8 cellular contexts compared by ENCODE assay signal in the genomic region with DNA sequence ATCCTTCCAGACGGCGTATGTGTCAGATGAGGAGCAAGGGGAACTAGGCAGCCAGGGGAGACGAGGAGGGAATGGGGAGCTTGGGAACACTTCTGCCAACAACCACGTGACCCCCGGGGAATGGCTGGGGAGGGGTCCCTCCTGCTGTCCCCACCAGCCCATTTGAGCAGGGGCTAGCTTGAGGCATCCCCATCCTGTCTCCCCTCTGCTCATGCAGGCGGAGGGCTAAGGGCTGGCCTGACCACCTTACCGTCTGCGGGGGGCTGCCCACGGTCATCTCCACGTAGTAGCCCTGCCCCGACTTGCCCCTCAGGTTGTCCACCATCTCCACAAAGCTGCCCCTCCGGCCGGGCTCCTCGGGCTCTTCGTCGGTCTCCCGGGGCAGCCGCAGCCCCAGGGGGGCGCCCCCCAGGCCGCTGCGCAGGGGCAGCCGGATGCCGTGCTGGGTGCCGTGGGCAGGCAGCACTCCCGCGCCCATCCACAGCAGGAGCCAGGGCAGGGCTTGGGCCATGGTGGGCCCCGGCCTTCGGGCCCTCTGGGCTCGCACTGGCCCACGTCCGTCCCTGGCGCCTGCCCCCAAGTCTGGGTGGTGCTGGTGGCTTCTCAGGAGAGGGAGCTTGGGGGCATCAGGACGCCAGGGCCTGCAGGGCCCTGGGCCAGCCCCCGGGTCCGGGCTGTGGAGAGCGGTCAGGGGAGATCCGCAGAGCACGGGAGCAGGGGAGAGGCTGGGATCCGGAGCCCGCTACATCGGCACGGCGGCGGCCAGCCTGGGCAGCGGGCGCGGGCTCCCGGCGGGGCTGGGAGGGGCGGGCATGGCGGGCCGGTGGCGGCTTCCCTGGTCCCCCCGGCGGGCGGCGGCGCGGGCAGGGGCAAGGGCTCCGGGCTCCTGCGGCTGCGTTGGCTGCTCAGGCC. TPM values are rescaled to one million over a fixed set of nuclear protein-coding genes. Genes with fewer than 3 reads are reported as not detected.
DNase-seq lines count a peak whose midpoint lies in the region; ATAC-seq lines count a peak whose summit lies in the region.

No MANE protein-coding gene starts in this region.

- H3K27ac Mint-ChIP-seq in activated CD8-positive, alpha-beta memory T cell treated with anti-CD3 and anti-CD28 coated beads, Interleukin-2, amount 10 ng/mL, durations not matched to agents 7 days and 5 days = no peak overlapping the region

- peaks cover 8% of the 10 kb centered on the region for H3K4me1 Mint-ChIP-seq in activated CD8-positive, alpha-beta memory T cell treated with anti-CD3 and anti-CD28 coated beads, Interleukin-2, amount 10 ng/mL, durations not matched to agents 7 days and 5 days

- CTCF ChIA-PET in activated CD8-positive, alpha-beta memory T cell treated with anti-CD3 and anti-CD28 coated beads, Interleukin-2, amount 10 ng/mL, durations not matched to agents 7 days and 5 days (lab: Charles Lee) = interaction anchor here (1.1 to 1.6 kb wide), 2 partner anchors 32 to 89 kb away, joined by 3 read pairs; no protein-coding TSS in a partner anchor

- intact Hi-C loops in posterior vena cava (cut with DNase I) = loop anchor here in 1 of 2 donors (1.0 kb wide), 1 partner anchor 24 kb away; no protein-coding TSS in a partner anchor

- peak in 2 of 3 experiments; percentile 32 to 56 for DNase-seq in NCI-H1417 (lab: John Stamatoyannopoulos, UW)
- DNase-seq in NCI-H1417 treated with DMSO at 0.1 percent for 48 hours (lab: John Stamatoyannopoulos, UW) = no peak
- DNase-seq in activated CD8-positive, alpha-beta memory T cell treated with anti-CD3 and anti-CD28 coated beads, Interleukin-2, amount 10 ng/mL, durations not matched to agents 7 days and 5 days = no peak
- DNase-seq in germinal center (ENCODE audit: low spot score) = peak; percentile 19
- DNase-seq in posterior vena cava (ENCODE audit: low spot score) = peak; percentile 78
- DNase-seq in NCI-H2107 treated with DMSO at 0.1 percent for 48 hours (lab: John Stamatoyannopoulos, UW; ENCODE audit: unreplicated experiment) = no peak
- no peak for DNase-seq in NCI-H1092 treated with DMSO at 0.1 percent for 48 hours (lab: John Stamatoyannopoulos, UW)
- no peak for DNase-seq in NCI-H226

- ATAC-seq in activated CD8-positive, alpha-beta memory T cell treated with anti-CD3 and anti-CD28 coated beads, Interleukin-2, amount 10 ng/mL, durations not matched to agents 7 days and 5 days = peak; percentile 75

- no peaks in the 10 kb centered on the region for H3K36me3 Mint-ChIP-seq in activated CD8-positive, alpha-beta memory T cell treated with anti-CD3 and anti-CD28 coated beads, Interleukin-2, amount 10 ng/mL, durations not matched to agents 7 days and 5 days

- H3K27me3 Mint-ChIP-seq in activated CD8-positive, alpha-beta memory T cell treated with anti-CD3 and anti-CD28 coated beads, Interleukin-2, amount 10 ng/mL, durations not matched to agents 7 days and 5 days = peaks cover 50% of the 10 kb centered on the region

- no peaks in the 10 kb centered on the region for H3K9me3 Mint-ChIP-seq in activated CD8-positive, alpha-beta memory T cell treated with anti-CD3 and anti-CD28 coated beads, Interleukin-2, amount 10 ng/mL, durations not matched to agents 7 days and 5 days (ENCODE audit: low read depth)

- peak overlapping the region; percentile 38 for H3K4me3 Mint-ChIP-seq in activated CD8-positive, alpha-beta memory T cell treated with anti-CD3 and anti-CD28 coated beads, Interleukin-2, amount 10 ng/mL, durations not matched to agents 7 days and 5 days

RNA-seq across cellular contexts. Expression of a gene that starts 0.5 kb away (rescaled TPM):
- 1 to 10 TPM in 1 of 2 experiments, under 1 TPM in 1; 0.79 to 1.7 TPM for total RNA-seq in activated CD8-positive, alpha-beta memory T cell treated with anti-CD3 and anti-CD28 coated beads, Interleukin-2, amount 10 ng/mL, durations not matched to agents 7 days and 5 days
- 10 to 100 TPM; 25.2 to 36.1 TPM for total RNA-seq in posterior vena cava

RNA-seq across cellular contexts. Expression of a gene that starts 12.1 kb away (rescaled TPM):
- 10 to 100 TPM; 36.0 to 38.6 TPM for total RNA-seq in activated CD8-positive, alpha-beta memory T cell treated with anti-CD3 and anti-CD28 coated beads, Interleukin-2, amount 10 ng/mL, durations not matched to agents 7 days and 5 days
- 10 to 100 TPM; 23.1 to 28.2 TPM for total RNA-seq in posterior vena cava

RNA-seq across cellular contexts. Expression of a gene that starts 24.4 kb away (rescaled TPM):
- total RNA-seq in activated CD8-positive, alpha-beta memory T cell treated with anti-CD3 and anti-CD28 coated beads, Interleukin-2, amount 10 ng/mL, durations not matched to agents 7 days and 5 days = 1 to 10 TPM; 4.5 to 5.1 TPM
- total RNA-seq in posterior vena cava = 10 to 100 TPM in 1 of 2 donors, 1 to 10 TPM in 1; 9.7 to 10.1 TPM

Comparison
In these comparisons a context has a peak if more than half of its experiments do, and no peak if none do; other contexts are left out.
1. DNase-seq: peak in NCI-H1417 (2 of 3), germinal center (single experiment) and posterior vena cava (single experiment); none in NCI-H1417 treated with DMSO at 0.1 percent for 48 hours (single experiment), activated CD8-positive, alpha-beta memory T cell treated with anti-CD3 and anti-CD28 coated beads, Interleukin-2, amount 10 ng/mL, durations not matched to agents 7 days and 5 days (single experiment), NCI-H2107 treated with DMSO at 0.1 percent for 48 hours (single experiment), NCI-H1092 treated with DMSO at 0.1 percent for 48 hours (single experiment) and NCI-H226 (single experiment).
2. RNA of a gene that starts 0.5 kb away (total RNA-seq): 25.2 to 36.1 TPM in posterior vena cava; 0.79 to 1.7 TPM in activated CD8-positive, alpha-beta memory T cell treated with anti-CD3 and anti-CD28 coated beads, Interleukin-2, amount 10 ng/mL, durations not matched to agents 7 days and 5 days; every median in the first group is over 4 times any median in the second.